Comparison of ENCODE assay signal across 2 cellular contexts in the genomic region with DNA sequence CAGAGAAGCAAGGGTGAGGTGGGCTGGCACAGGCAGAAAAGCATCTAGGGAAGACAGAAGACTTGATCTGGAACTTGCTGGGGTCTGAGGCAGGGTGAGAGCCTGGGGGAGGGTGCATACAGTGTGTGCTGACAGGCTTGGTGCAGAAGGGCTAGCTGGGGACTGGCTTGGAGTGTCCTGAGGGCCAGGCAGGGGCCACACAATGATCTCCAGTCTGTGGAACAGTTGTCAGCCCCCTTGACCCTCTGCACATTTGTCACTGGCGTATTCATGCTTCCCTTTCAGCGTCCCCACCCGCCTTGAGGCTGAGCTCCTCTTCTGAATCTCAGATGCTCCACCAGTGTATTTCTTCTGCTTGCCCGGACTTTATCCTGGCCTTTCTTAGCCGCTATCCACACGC.
TF ChIP-seq lines count a peak whose summit lies in the region.

No MANE protein-coding gene starts in this region.

TF ChIP-seq in GM23338, 12 proteins besides CTCF, POLR2A, EP300 and RAD21:
- TF ChIP-seq NANOG (IDR thresholded peaks at IDR 0.05; ENCODE audit: borderline replicate concordance) (no peak), EZH2 (IDR thresholded peaks at IDR 0.05; ENCODE audit: low read depth, unreplicated experiment) (no peak), EZH2phosphoT487 (IDR thresholded peaks at IDR 0.05; ENCODE audit: unreplicated experiment) (no peak), POLR2AphosphoS5 (IDR thresholded peaks at IDR 0.05; ENCODE audit: low read depth) (no peak), JUNB (IDR thresholded peaks at IDR 0.05; ENCODE audit: unreplicated experiment) (no peak)
- TF ChIP-seq, protein P1, sequence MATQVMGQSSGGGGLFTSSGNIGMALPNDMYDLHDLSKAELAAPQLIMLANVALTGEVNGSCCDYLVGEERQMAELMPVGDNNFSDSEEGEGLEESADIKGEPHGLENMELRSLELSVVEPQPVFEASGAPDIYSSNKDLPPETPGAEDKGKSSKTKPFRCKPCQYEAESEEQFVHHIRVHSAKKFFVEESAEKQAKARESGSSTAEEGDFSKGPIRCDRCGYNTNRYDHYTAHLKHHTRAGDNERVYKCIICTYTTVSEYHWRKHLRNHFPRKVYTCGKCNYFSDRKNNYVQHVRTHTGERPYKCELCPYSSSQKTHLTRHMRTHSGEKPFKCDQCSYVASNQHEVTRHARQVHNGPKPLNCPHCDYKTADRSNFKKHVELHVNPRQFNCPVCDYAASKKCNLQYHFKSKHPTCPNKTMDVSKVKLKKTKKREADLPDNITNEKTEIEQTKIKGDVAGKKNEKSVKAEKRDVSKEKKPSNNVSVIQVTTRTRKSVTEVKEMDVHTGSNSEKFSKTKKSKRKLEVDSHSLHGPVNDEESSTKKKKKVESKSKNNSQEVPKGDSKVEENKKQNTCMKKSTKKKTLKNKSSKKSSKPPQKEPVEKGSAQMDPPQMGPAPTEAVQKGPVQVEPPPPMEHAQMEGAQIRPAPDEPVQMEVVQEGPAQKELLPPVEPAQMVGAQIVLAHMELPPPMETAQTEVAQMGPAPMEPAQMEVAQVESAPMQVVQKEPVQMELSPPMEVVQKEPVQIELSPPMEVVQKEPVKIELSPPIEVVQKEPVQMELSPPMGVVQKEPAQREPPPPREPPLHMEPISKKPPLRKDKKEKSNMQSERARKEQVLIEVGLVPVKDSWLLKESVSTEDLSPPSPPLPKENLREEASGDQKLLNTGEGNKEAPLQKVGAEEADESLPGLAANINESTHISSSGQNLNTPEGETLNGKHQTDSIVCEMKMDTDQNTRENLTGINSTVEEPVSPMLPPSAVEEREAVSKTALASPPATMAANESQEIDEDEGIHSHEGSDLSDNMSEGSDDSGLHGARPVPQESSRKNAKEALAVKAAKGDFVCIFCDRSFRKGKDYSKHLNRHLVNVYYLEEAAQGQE (IDR thresholded peaks at IDR 0.05; ENCODE audit: unreplicated experiment): no peak
- TF ChIP-seq, protein P2, sequence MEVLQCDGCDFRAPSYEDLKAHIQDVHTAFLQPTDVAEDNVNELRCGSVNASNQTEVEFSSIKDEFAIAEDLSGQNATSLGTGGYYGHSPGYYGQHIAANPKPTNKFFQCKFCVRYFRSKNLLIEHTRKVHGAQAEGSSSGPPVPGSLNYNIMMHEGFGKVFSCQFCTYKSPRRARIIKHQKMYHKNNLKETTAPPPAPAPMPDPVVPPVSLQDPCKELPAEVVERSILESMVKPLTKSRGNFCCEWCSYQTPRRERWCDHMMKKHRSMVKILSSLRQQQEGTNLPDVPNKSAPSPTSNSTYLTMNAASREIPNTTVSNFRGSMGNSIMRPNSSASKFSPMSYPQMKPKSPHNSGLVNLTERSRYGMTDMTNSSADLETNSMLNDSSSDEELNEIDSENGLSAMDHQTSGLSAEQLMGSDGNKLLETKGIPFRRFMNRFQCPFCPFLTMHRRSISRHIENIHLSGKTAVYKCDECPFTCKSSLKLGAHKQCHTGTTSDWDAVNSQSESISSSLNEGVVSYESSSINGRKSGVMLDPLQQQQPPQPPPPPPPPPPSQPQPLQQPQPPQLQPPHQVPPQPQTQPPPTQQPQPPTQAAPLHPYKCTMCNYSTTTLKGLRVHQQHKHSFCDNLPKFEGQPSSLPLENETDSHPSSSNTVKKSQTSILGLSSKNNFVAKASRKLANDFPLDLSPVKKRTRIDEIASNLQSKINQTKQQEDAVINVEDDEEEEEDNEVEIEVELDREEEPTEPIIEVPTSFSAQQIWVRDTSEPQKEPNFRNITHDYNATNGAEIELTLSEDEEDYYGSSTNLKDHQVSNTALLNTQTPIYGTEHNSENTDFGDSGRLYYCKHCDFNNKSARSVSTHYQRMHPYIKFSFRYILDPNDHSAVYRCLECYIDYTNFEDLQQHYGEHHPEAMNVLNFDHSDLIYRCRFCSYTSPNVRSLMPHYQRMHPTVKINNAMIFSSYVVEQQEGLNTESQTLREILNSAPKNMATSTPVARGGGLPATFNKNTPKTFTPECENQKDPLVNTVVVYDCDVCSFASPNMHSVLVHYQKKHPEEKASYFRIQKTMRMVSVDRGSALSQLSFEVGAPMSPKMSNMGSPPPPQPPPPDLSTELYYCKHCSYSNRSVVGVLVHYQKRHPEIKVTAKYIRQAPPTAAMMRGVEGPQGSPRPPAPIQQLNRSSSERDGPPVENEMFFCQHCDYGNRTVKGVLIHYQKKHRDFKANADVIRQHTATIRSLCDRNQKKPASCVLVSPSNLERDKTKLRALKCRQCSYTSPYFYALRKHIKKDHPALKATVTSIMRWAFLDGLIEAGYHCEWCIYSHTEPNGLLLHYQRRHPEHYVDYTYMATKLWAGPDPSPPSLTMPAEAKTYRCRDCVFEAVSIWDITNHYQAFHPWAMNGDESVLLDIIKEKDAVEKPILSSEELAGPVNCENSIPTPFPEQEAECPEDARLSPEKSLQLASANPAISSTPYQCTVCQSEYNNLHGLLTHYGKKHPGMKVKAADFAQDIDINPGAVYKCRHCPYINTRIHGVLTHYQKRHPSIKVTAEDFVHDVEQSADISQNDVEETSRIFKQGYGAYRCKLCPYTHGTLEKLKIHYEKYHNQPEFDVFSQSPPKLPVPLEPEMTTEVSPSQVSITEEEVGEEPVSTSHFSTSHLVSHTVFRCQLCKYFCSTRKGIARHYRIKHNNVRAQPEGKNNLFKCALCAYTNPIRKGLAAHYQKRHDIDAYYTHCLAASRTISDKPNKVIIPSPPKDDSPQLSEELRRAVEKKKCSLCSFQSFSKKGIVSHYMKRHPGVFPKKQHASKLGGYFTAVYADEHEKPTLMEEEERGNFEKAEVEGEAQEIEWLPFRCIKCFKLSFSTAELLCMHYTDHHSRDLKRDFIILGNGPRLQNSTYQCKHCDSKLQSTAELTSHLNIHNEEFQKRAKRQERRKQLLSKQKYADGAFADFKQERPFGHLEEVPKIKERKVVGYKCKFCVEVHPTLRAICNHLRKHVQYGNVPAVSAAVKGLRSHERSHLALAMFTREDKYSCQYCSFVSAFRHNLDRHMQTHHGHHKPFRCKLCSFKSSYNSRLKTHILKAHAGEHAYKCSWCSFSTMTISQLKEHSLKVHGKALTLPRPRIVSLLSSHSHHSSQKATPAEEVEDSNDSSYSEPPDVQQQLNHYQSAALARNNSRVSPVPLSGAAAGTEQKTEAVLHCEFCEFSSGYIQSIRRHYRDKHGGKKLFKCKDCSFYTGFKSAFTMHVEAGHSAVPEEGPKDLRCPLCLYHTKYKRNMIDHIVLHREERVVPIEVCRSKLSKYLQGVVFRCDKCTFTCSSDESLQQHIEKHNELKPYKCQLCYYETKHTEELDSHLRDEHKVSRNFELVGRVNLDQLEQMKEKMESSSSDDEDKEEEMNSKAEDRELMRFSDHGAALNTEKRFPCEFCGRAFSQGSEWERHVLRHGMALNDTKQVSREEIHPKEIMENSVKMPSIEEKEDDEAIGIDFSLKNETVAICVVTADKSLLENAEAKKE (CRISPR knock-in tag; IDR thresholded peaks at IDR 0.05): no peak

TF ChIP-seq in K562, 482 proteins besides CTCF, POLR2A, EP300 and RAD21:
- no peak for TF ChIP-seq KAT7 (CRISPR knock-in tag; IDR thresholded peaks at IDR 0.05; ENCODE audit: borderline replicate concordance)
- TF ChIP-seq SAFB2 (IDR thresholded peaks at IDR 0.05; ENCODE audit: borderline replicate concordance, low read depth, low read length, severe bottlenecking): no peak
- no peak for TF ChIP-seq ZNF780A (CRISPR knock-in tag; IDR thresholded peaks at IDR 0.05)
- no peak for TF ChIP-seq ZNF717 (CRISPR knock-in tag; IDR thresholded peaks at IDR 0.05)
- TF ChIP-seq TAF9B (IDR thresholded peaks at IDR 0.05; ENCODE audit: partially characterized antibody): no peak
- TF ChIP-seq WHSC1 (IDR thresholded peaks at IDR 0.05; ENCODE audit: low read length): no peak
- TF ChIP-seq, protein P3, sequence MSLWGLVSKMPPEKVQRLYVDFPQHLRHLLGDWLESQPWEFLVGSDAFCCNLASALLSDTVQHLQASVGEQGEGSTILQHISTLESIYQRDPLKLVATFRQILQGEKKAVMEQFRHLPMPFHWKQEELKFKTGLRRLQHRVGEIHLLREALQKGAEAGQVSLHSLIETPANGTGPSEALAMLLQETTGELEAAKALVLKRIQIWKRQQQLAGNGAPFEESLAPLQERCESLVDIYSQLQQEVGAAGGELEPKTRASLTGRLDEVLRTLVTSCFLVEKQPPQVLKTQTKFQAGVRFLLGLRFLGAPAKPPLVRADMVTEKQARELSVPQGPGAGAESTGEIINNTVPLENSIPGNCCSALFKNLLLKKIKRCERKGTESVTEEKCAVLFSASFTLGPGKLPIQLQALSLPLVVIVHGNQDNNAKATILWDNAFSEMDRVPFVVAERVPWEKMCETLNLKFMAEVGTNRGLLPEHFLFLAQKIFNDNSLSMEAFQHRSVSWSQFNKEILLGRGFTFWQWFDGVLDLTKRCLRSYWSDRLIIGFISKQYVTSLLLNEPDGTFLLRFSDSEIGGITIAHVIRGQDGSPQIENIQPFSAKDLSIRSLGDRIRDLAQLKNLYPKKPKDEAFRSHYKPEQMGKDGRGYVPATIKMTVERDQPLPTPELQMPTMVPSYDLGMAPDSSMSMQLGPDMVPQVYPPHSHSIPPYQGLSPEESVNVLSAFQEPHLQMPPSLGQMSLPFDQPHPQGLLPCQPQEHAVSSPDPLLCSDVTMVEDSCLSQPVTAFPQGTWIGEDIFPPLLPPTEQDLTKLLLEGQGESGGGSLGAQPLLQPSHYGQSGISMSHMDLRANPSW (CRISPR knock-in tag; IDR thresholded peaks at IDR 0.05): no peak
- TF ChIP-seq PYGO2 (tag; IDR thresholded peaks at IDR 0.05): no peak
- TF ChIP-seq RB1 (IDR thresholded peaks at IDR 0.05; ENCODE audit: low read depth): no peak
- no peak for TF ChIP-seq MEIS2 (IDR thresholded peaks at IDR 0.05; ENCODE audit: partially characterized antibody)
- TF ChIP-seq RNF2 (IDR thresholded peaks at IDR 0.05): no peak
TF ChIP-seq in K562: peak in this region for 0.
